In genomic region chr21:45140346-45140940, GRCh38 we compare ENCODE assay signal across 8 cellular contexts.
A peak's percentile ranks its signal among the peaks of the same experiment; 100 is the strongest.
DNase-seq lines count a peak whose midpoint lies in the region; ATAC-seq and TF ChIP-seq lines count a peak whose summit lies in the region.

No MANE protein-coding gene starts in this region.

- no peak overlapping the region for H3K27ac ChIP-seq in uterus

- TF ChIP-seq CTCF in Loucy (conservative IDR thresholded peaks at IDR 0.05; ENCODE audit: low read length) (peak; percentile 87), omental fat pad (IDR thresholded peaks at IDR 0.05) (peak in 1 of 3 donors; percentile 55), uterus (IDR thresholded peaks at IDR 0.05) (peak; percentile 47 to 86 (median 70))

- H3K4me1 ChIP-seq in Loucy (ENCODE audit: insufficient read depth, low read length, poor library complexity, severe bottlenecking): no peaks in the 10 kb centered on the region
- H3K4me1 ChIP-seq in uterus: no peaks in the 10 kb centered on the region

- H3K27me3 ChIP-seq in Loucy (ENCODE audit: insufficient read depth, low read length, poor library complexity, severe bottlenecking) (no peaks in the 10 kb centered on the region), uterus (no peaks in the 10 kb centered on the region)

- no peaks in the 10 kb centered on the region for H3K79me2 ChIP-seq in Loucy (ENCODE audit: insufficient read depth, low read length)

- no peak overlapping the region for H3K9ac ChIP-seq in Loucy (ENCODE audit: low read depth, low read length, poor library complexity, severe bottlenecking)

- intact Hi-C loops in uterus (cut with DNase I; ENCODE audit: low total_unique reads): no loop called here

- no peak for TF ChIP-seq POLR2A in uterus (IDR thresholded peaks at IDR 0.05)

- no peaks in the 10 kb centered on the region for H4K20me1 ChIP-seq in Loucy (ENCODE audit: insufficient read depth, low read length, poor library complexity, severe bottlenecking)

- H3K9me3 ChIP-seq in Loucy (ENCODE audit: insufficient read depth, low read depth, low read length): no peaks in the 10 kb centered on the region
- H3K9me3 ChIP-seq in uterus: no peaks in the 10 kb centered on the region

- no peaks in the 10 kb centered on the region for H3F3A ChIP-seq in Loucy (ENCODE audit: low read depth)

- H3K36me3 ChIP-seq in Loucy (ENCODE audit: insufficient read depth, low read length) (no peaks in the 10 kb centered on the region; the same call in 1 of the 2 replicates), uterus (no peaks in the 10 kb centered on the region)

- no peak overlapping the region for H3K4me2 ChIP-seq in Loucy (ENCODE audit: low read depth, low read length, poor library complexity, severe bottlenecking)

- DNase-seq in C1 segment of cervical spinal cord (lab: John Stamatoyannopoulos, UW) (peak in 11 of 14 donors; percentile 10 to 74 (median 35)), RKO (ENCODE audit: low spot score) (peak; percentile 91), foreskin melanocyte (peak; percentile 82), omental fat pad (ENCODE audit: low spot score) (no peak), uterus (peak; percentile 63 to 68)
- DNase-seq in activated T-helper 9 cell treated with anti-CD3 and anti-CD28 coated beads, Interleukin-2, amount 50 U/mL, for 16 hours (ENCODE audit: low read depth): peak; percentile 15

- peak; percentile 68 for ATAC-seq in GM19372 (IDR thresholded peaks at IDR 0.05; ENCODE audit: low read depth, unreplicated experiment)
- peak; percentile 68 for ATAC-seq in omental fat pad (ENCODE audit: low FRiP score)

- H2AFZ ChIP-seq in Loucy (ENCODE audit: low read length): no peak overlapping the region

- H3K4me3 ChIP-seq in Loucy (ENCODE audit: low read length, poor library complexity, severe bottlenecking) (no peak overlapping the region), uterus (no peak overlapping the region)

- no peaks in the 10 kb centered on the region for H3K9me2 ChIP-seq in Loucy (replicated peaks; ENCODE audit: low read depth, low read length)
